13 cellular contexts compared by ENCODE assay signal in the genomic region with DNA sequence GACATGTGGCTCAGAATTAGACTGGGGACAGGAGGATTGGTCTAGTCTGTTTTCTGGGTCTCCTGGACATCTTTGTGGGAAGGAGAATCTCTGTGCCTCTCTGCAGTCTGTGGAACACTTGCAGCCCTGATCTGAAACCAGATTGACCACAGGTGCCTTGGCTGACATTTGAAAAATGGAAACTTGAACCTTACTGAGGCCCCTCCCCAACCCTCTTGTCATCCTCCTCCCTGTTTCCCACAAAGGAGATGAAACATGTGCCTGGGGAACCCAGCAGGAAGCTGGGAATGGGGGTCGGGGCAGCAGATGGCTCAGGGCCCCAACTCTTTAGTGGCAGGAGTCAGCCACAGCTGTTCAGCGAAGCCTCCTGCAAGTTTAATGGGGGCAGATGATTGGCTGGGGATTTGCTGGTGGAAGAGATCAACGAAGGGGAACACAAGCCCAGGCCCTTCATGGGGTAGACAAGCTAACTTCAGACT. TPM values are rescaled to one million over a fixed set of nuclear protein-coding genes. Genes with fewer than 3 reads are reported as not detected.
DNase-seq lines count a peak whose midpoint lies in the region; ATAC-seq and TF ChIP-seq lines count a peak whose summit lies in the region.
"Had no signal": no experiment of that assay in that cellular context is flagged by ENCODE, and none has a peak within 500 bp of the region (broad histone marks: within the 10 kb centered on the region; RNA-seq: fewer than 3 reads in every experiment).

No MANE protein-coding gene starts in this region.

- peaks cover 75% of the 10 kb centered on the region for H3K36me3 ChIP-seq in SJCRH30

- no peaks in the 10 kb centered on the region for H3K9me3 Mint-ChIP-seq in type B pancreatic cell

- H3K4me3 Mint-ChIP-seq in type B pancreatic cell: no peak overlapping the region

- no peaks in the 10 kb centered on the region for H3K9me3 ChIP-seq in SJCRH30 (replicated peaks)

- peaks cover 74% of the 10 kb centered on the region for H3K4me1 ChIP-seq in SJCRH30

- H3K27me3 Mint-ChIP-seq in type B pancreatic cell: no peaks in the 10 kb centered on the region

- peak; percentile 14 for DNase-seq in activated effector memory CD4-positive, alpha-beta T cell treated with anti-CD3 and anti-CD28 coated beads, Interleukin-2, amount 50 U/mL, for 16 hours
- no peak for DNase-seq in activated effector memory CD4-positive, alpha-beta T cell treated with Interleukin-2 at 50 U/mL for 16 hours
- DNase-seq in SJCRH30: peak; percentile 98 to 99
- DNase-seq in type B pancreatic cell (ENCODE audit: extremely low spot score, unreplicated experiment): no peak
- DNase-seq in left ventricle myocardium superior: no peak
- DNase-seq: anterior cingulate cortex; effector memory CD4-positive, alpha-beta T cell; NCI-H446 treated with DMSO at 0.1 percent for 48 hours; stimulated activated CD4-positive, alpha-beta T cell treated with anti-CD3 and anti-CD28 coated beads, Interleukin-4, amount 100 ng/mL, for 4 hours had no signal

- no peak overlapping the region for H3K4me3 ChIP-seq in SJCRH30

- intact Hi-C loops in left ventricle myocardium superior (cut with micrococcal nuclease): no loop called here

- H3K27ac ChIP-seq in SJCRH30: peak overlapping the region; percentile 97

- no peak for TF ChIP-seq CTCF in type B pancreatic cell (conservative IDR thresholded peaks at IDR 0.05)

- peak overlapping the region; percentile 39 for H3K27ac Mint-ChIP-seq in type B pancreatic cell

- H3K36me3 Mint-ChIP-seq in type B pancreatic cell: peaks cover 27% of the 10 kb centered on the region

- H3K4me1 Mint-ChIP-seq in type B pancreatic cell (ENCODE audit: unreplicated experiment): peaks cover 31% of the 10 kb centered on the region

- ATAC-seq in HG03095 (IDR thresholded peaks at IDR 0.05; ENCODE audit: unreplicated experiment) (peak; percentile 72), HG03159 (IDR thresholded peaks at IDR 0.05; ENCODE audit: unreplicated experiment) (no peak), left ventricle myocardium superior (no peak), GM21717 (IDR thresholded peaks at IDR 0.05; ENCODE audit: unreplicated experiment) (no peak)

- H3K27me3 ChIP-seq in SJCRH30: no peaks in the 10 kb centered on the region

RNA-seq across cellular contexts. Expression of gene VASH2, which starts 18.1 kb away (rescaled TPM):
- total RNA-seq in SJCRH30 (2014; rRNA removed; shearing (Covaris generic)): 129 and 153 TPM in 2 replicates
- total RNA-seq in type B pancreatic cell (ENCODE audit: low replicate concordance): 3.5 and 27.4 TPM in 2 replicates
- total RNA-seq in left ventricle myocardium superior: 1.0 TPM
- total RNA-seq: MCF 10A had no signal

RNA-seq across cellular contexts. Expression of gene ANGEL2, which starts 47.2 kb away (rescaled TPM):
- 59.9 and 70.7 TPM in 2 replicates for total RNA-seq in SJCRH30 (2014; rRNA removed; shearing (Covaris generic))
- 22.2 and 36.0 TPM in 2 replicates for total RNA-seq in type B pancreatic cell (ENCODE audit: low replicate concordance)
- total RNA-seq in left ventricle myocardium superior: 16.4 TPM

Comparison
In these comparisons a context has a peak if more than half of its experiments do, and no peak if none do; other contexts are left out.
1. DNase-seq: peak in activated effector memory CD4-positive, alpha-beta T cell treated with anti-CD3 and anti-CD28 coated beads, Interleukin-2, amount 50 U/mL, for 16 hours (single experiment) and SJCRH30 (2 of 2); none in activated effector memory CD4-positive, alpha-beta T cell treated with Interleukin-2 at 50 U/mL for 16 hours (single experiment), type B pancreatic cell (single experiment) and left ventricle myocardium superior (single experiment).